ENCODE assay signal across 8 cellular contexts in genomic region chr1:111738133-111738435, GRCh38. TPM values are rescaled to one million over a fixed set of nuclear protein-coding genes. Genes with fewer than 3 reads are reported as not detected.
DNase-seq lines count a peak whose midpoint lies in the region; TF ChIP-seq lines count a peak whose summit lies in the region.

No MANE protein-coding gene starts in this region.

- no TSS peak for BruUV-seq in MCF 10A (replicated peaks; lab: Mats Ljungman, UMichigan)

- POLR2A ChIA-PET in MCF 10A (lab: Yijun Ruan, JAX), result interaction anchor here (0.6 to 4.8 kb wide), 15 partner anchors 9 to 289 kb away, joined by 3 to 86 read pairs (median 9); partner anchors contain the start of genes ATP5PB, DDX20, RAP1A and WDR77

- H3K9me3 ChIP-seq in right atrium auricular region, result no peaks in the 10 kb centered on the region
- no peaks in the 10 kb centered on the region for H3K9me3 ChIP-seq in mucosa of rectum (ENCODE audit: control insufficient read depth in 2 of 2, low read length in 2 of 2)

- H3K36me3 ChIP-seq in right atrium auricular region (no peaks in the 10 kb centered on the region), mucosa of rectum (ENCODE audit: control insufficient read depth in 2 of 2, insufficient read depth in 2 of 2, low read length in 2 of 2) (no peaks in the 10 kb centered on the region)

- peaks cover 17% of the 10 kb centered on the region for H3K4me1 Mint-ChIP-seq in MCF 10A (ENCODE audit: insufficient read depth, unreplicated experiment)

- H3K4me3 ChIP-seq in right atrium auricular region (peak overlapping the region; percentile 62 to 65), mucosa of rectum (ENCODE audit: low read length in 2 of 2) (peak overlapping the region; percentile 68 to 78)

- no peaks in the 10 kb centered on the region for H3K36me3 Mint-ChIP-seq in MCF 10A (ENCODE audit: insufficient read depth, unreplicated experiment)

- H3K4me1 ChIP-seq in right atrium auricular region (peaks cover 0 to 89% of the 10 kb centered on the region in 2 donors), mucosa of rectum (ENCODE audit: control insufficient read depth in 2 of 2, insufficient read depth in 2 of 2, low read length in 2 of 2) (peaks cover 17 to 24% of the 10 kb centered on the region in 2 donors)

- TF ChIP-seq CTCF in right atrium auricular region (IDR thresholded peaks at IDR 0.05) (no peak), MCF 10A (IDR thresholded peaks at IDR 0.05; ENCODE audit: unreplicated experiment) (no peak)

- peak overlapping the region; percentile 47 for H3K27ac Mint-ChIP-seq in MCF 10A (ENCODE audit: low read depth, unreplicated experiment)

- intact Hi-C loops in cardiac septum (cut with DNase I) (loop anchor here (2.0 to 5.0 kb wide), 3 partner anchors 17 to 231 kb away; no protein-coding TSS in a partner anchor), MCF 10A (cut with micrococcal nuclease) (no loop called here)

- peak overlapping the region; percentile 96 to 98 for H3K27ac ChIP-seq in right atrium auricular region
- H3K27ac ChIP-seq in mucosa of rectum (ENCODE audit: low read depth in 2 of 2, low read length in 2 of 2), result peak overlapping the region in 1 of 2 donors; percentile 86

- H3K9me3 Mint-ChIP-seq in MCF 10A (ENCODE audit: unreplicated experiment), result no peaks in the 10 kb centered on the region

- DNase-seq in right atrium auricular region (ENCODE audit: low spot score), result no peak
- no peak for DNase-seq in cardiac septum (ENCODE audit: low spot score)
- DNase-seq in MCF 10A (ENCODE audit: unreplicated experiment), result no peak
- DNase-seq in central memory CD4-positive, alpha-beta T cell, result no peak
- DNase-seq in NCI-H2196 (lab: John Stamatoyannopoulos, UW; ENCODE audit: unreplicated experiment), result no peak
- DNase-seq in OCI-M1 (lab: John Stamatoyannopoulos, UW), result no peak
- no peak for DNase-seq in GDM1 (lab: John Stamatoyannopoulos, UW)

- peak overlapping the region in 1 of 2 donors; percentile 74 for H3K9ac ChIP-seq in mucosa of rectum (ENCODE audit: low read depth in 1 of 2, low read length in 2 of 2)

- CTCF ChIA-PET in MCF 10A (lab: Yijun Ruan, JAX), result interaction anchor here (0.7 to 9.9 kb wide), 9 partner anchors 9 to 1701 kb away, joined by 3 to 94 read pairs (median 6); no protein-coding TSS in a partner anchor

- H3K27me3 ChIP-seq in right atrium auricular region (no peaks in the 10 kb centered on the region), mucosa of rectum (ENCODE audit: control insufficient read depth in 2 of 2, insufficient read depth in 2 of 2, low read length in 2 of 2) (peaks cover 8 to 12% of the 10 kb centered on the region in 2 donors)

- H3K27me3 Mint-ChIP-seq in MCF 10A (ENCODE audit: insufficient read depth, unreplicated experiment), result no peaks in the 10 kb centered on the region

- peak overlapping the region; percentile 82 for H3K4me3 Mint-ChIP-seq in MCF 10A (ENCODE audit: unreplicated experiment)

RNA-seq across cellular contexts. Expression of gene INKA2, which starts 1.1 kb away (rescaled TPM):
- total RNA-seq in right atrium auricular region (10 to 100 TPM; 17.3 to 23.4 TPM), cardiac septum (13.7 TPM), MCF 10A (2022) (3.5 and 6.6 TPM in 2 replicates)

RNA-seq across cellular contexts. Expression of gene DDX20, which starts 17.6 kb away (rescaled TPM):
- total RNA-seq in right atrium auricular region (1 to 10 TPM; 6.1 to 8.8 TPM), cardiac septum (7.6 TPM), MCF 10A (2022) (14.8 and 16.8 TPM in 2 replicates)
